18 cellular contexts compared by ENCODE assay signal in genomic region chr9:134236935-134237629, GRCh38.
DNase-seq lines count a peak whose midpoint lies in the region; ATAC-seq and TF ChIP-seq lines count a peak whose summit lies in the region.
"Had no signal": no experiment of that assay in that cellular context is flagged by ENCODE, and none has a peak within 500 bp of the region (broad histone marks: within the 10 kb centered on the region; RNA-seq: fewer than 3 reads in every experiment).

No MANE protein-coding gene starts in this region.

- H4K5ac ChIP-seq in IMR-90 (ENCODE audit: low read depth, low read length), result 0 out of 2 replicates have a peak overlapping the region, but pooled peaks have one; percentile 10

- H3K9me1 ChIP-seq in IMR-90 (ENCODE audit: insufficient read depth, low read length), result no peaks in the 10 kb centered on the region

- no peak overlapping the region for H3K4ac ChIP-seq in IMR-90 (ENCODE audit: low read depth, low read length)

- H3K18ac ChIP-seq in IMR-90 (ENCODE audit: low read depth, low read length), result peak overlapping the region; percentile 27; the same call in 1 of the 2 replicates

- no peak overlapping the region for H3K14ac ChIP-seq in IMR-90 (replicated peaks; ENCODE audit: low read depth, low read length)

- no peak overlapping the region for H3K4me3 ChIP-seq in right atrium auricular region
- H3K4me3 ChIP-seq in BLaER1, result no peak overlapping the region
- H3K4me3 ChIP-seq in IMR-90 (ENCODE audit: insufficient read depth, low read depth, low read length), result no peak overlapping the region
- no peak overlapping the region for H3K4me3 ChIP-seq in lung
- H3K4me3 ChIP-seq: HAP-1 had no signal

- in situ Hi-C loops in IMR-90 (cut with MboI; ENCODE audit: low sequenced_read_pairs), result no loop called here

- no peak for TF ChIP-seq RAD21 in IMR-90 (IDR thresholded peaks at IDR 0.05; ENCODE audit: low read length)

- H3K27ac ChIP-seq in right atrium auricular region (no peak overlapping the region), BLaER1 (no peak overlapping the region; the same call in 1 of the 2 replicates), IMR-90 (ENCODE audit: insufficient read depth, low read length) (no peak overlapping the region), lung (ENCODE audit: low read depth in 1 of 2, low read length in 1 of 2) (no peak overlapping the region)
- H3K27ac ChIP-seq: 22Rv1 had no signal

- no peaks in the 10 kb centered on the region for H3K79me1 ChIP-seq in IMR-90 (ENCODE audit: low read depth in 1 of 2, low read length in 2 of 2)

- H4K91ac ChIP-seq in IMR-90 (ENCODE audit: insufficient read depth, low read depth, low read length), result no peak overlapping the region

- H2BK5ac ChIP-seq in IMR-90 (ENCODE audit: low read depth, low read length, poor library complexity, severe bottlenecking), result no peak overlapping the region

- CTCF ChIA-PET in IMR-90 (lab: Yijun Ruan, JAX), result interaction anchor here (1.4 kb wide), 1 partner anchor 10 kb away, joined by 6 read pairs; no protein-coding TSS in a partner anchor

- H2BK20ac ChIP-seq in IMR-90 (ENCODE audit: low read depth, low read length), result no peak overlapping the region

- no peak overlapping the region for H2AK9ac ChIP-seq in IMR-90 (replicated peaks; ENCODE audit: low read depth, low read length, poor library complexity)

- DNase-seq in Right ventricle myocardium inferior (ENCODE audit: missing footprints) (peak; percentile 59), right atrium auricular region (ENCODE audit: low spot score) (no peak), IMR-90 (no peak), lung (ENCODE audit: low spot score) (no peak), activated gamma-delta T cell (lab: John Stamatoyannopoulos, UW) (no peak)
- no peak for DNase-seq in activated T-cell treated with anti-CD3 and anti-CD28 coated beads, Interleukin-2, amount 50 U/mL, for 48 hours
- DNase-seq: C1 segment of cervical spinal cord; Calu3; CD4-positive, alpha-beta memory T cell; COR-L47; DMS53; DMS79 treated with DMSO at 0.1 percent for 48 hours; GF-D8; GOT3 had no signal

- no peak overlapping the region for H3K56ac ChIP-seq in IMR-90 (ENCODE audit: extremely low read depth, insufficient read depth, low read length)

- ATAC-seq in Right ventricle myocardium inferior (no peak), IMR-90 (ENCODE audit: low read depth) (no peak), lung (ENCODE audit: insufficient read depth, low FRiP score) (peak; percentile 5), HG03139 (IDR thresholded peaks at IDR 0.05; ENCODE audit: unreplicated experiment) (no peak)

- 90% methylated on average over 3 of the region's 13 CpGs; no CpG with 5 or more reads in 1 of the 2 experiments for WGBS in IMR-90 (ENCODE audit: extremely low coverage in 2 of 2, insufficient read length in 1 of 2), 2 experiments
- WGBS in lung, 2 donors, result 86 to 87% methylated on average over 13 of the region's 13 CpGs

- no peak overlapping the region for H2BK120ac ChIP-seq in IMR-90 (ENCODE audit: low read depth, low read length)

- H3K4me2 ChIP-seq in BLaER1, result peak overlapping the region; percentile 75
- no peak overlapping the region for H3K4me2 ChIP-seq in IMR-90 (ENCODE audit: low read depth, low read length)

- no peak overlapping the region for H3K23ac ChIP-seq in IMR-90 (ENCODE audit: low read depth, low read length)

- H2AFZ ChIP-seq in IMR-90 (replicated peaks; ENCODE audit: low read length, poor library complexity), result no peak overlapping the region

- H4K8ac ChIP-seq in IMR-90 (ENCODE audit: low read depth in 2 of 2, low read length in 2 of 2), result 0 out of 4 replicates have a peak overlapping the region, but pooled peaks of 1 of the 2 experiments have one; percentile 48

- H3K9ac ChIP-seq in BLaER1, result no peak overlapping the region
- H3K9ac ChIP-seq in IMR-90 (ENCODE audit: low read depth, low read length), result no peak overlapping the region

- no peak overlapping the region for H2BK15ac ChIP-seq in IMR-90 (ENCODE audit: low read depth, low read length)

- intact Hi-C loops in Right ventricle myocardium inferior (cut with DNase I), result no loop called here
- intact Hi-C loops in IMR-90 (cut with micrococcal nuclease), result no loop called here

- dilution Hi-C loops in IMR-90 (cut with HindIII; ENCODE audit: low sequenced_read_pairs, unreplicated experiment), result no loop called here

- H3K4me1 ChIP-seq in right atrium auricular region, result peaks cover 0 to 17% of the 10 kb centered on the region in 2 donors
- H3K4me1 ChIP-seq in BLaER1, result peaks cover 97% of the 10 kb centered on the region
- H3K4me1 ChIP-seq in IMR-90 (ENCODE audit: control insufficient read depth, insufficient read depth, low read length), result peaks cover 9% of the 10 kb centered on the region
- H3K4me1 ChIP-seq in lung (ENCODE audit: control insufficient read depth in 2 of 2, insufficient read depth in 2 of 2, low read length in 2 of 2), result no peaks in the 10 kb centered on the region
- H3K4me1 ChIP-seq: HAP-1 had no signal

- TF ChIP-seq CTCF in right atrium auricular region (IDR thresholded peaks at IDR 0.05) (no peak), IMR-90 (conservative IDR thresholded peaks at IDR 0.05; ENCODE audit: low read depth, low read length) (no peak), lung (IDR thresholded peaks at IDR 0.05; ENCODE audit: control extremely low read depth, extremely low read depth) (no peak)

- H3K9me3 ChIP-seq in right atrium auricular region (no peaks in the 10 kb centered on the region), BLaER1 (no peaks in the 10 kb centered on the region), IMR-90 (ENCODE audit: control insufficient read depth, insufficient read depth, low read length) (no peaks in the 10 kb centered on the region), lung (ENCODE audit: control insufficient read depth in 2 of 2, insufficient read depth in 1 of 2, low read length in 1 of 2) (no peaks in the 10 kb centered on the region)
- H3K9me3 ChIP-seq: HAP-1 had no signal

- POLR2A ChIA-PET in IMR-90 (lab: Charles Lee; ENCODE audit: unreplicated experiment), result no interaction called here

- H3K27me3 ChIP-seq in right atrium auricular region (no peaks in the 10 kb centered on the region), BLaER1 (peaks cover 5% of the 10 kb centered on the region; the same call in 1 of the 2 replicates), IMR-90 (ENCODE audit: control insufficient read depth, insufficient read depth, low read length) (peaks cover 14% of the 10 kb centered on the region; the same call in 1 of the 2 replicates), lung (ENCODE audit: control insufficient read depth, insufficient read depth) (no peaks in the 10 kb centered on the region)

- peak overlapping the region; percentile 20; the same call in 1 of the 2 replicates for H2AK5ac ChIP-seq in IMR-90 (ENCODE audit: low read depth, low read length)

- H3K36me3 ChIP-seq in right atrium auricular region, result no peaks in the 10 kb centered on the region
- H3K36me3 ChIP-seq in BLaER1, result no peaks in the 10 kb centered on the region
- H3K36me3 ChIP-seq in IMR-90 (ENCODE audit: control insufficient read depth, insufficient read depth, low read length), result no peaks in the 10 kb centered on the region
- H3K36me3 ChIP-seq in lung (ENCODE audit: control insufficient read depth in 2 of 2, insufficient read depth in 2 of 2, low read length in 2 of 2), result no peaks in the 10 kb centered on the region
- H3K36me3 ChIP-seq: HAP-1 had no signal

- H4K20me1 ChIP-seq in BLaER1, result peaks cover 14% of the 10 kb centered on the region; the same call in 1 of the 2 replicates
- H4K20me1 ChIP-seq in IMR-90 (ENCODE audit: insufficient read depth, low read length), result no peaks in the 10 kb centered on the region

- no TSS peak for BruUV-seq in IMR-90 (replicated peaks; lab: Mats Ljungman, UMichigan)

- no peak for TF ChIP-seq POLR2A in IMR-90 (IDR thresholded peaks at IDR 0.05; ENCODE audit: low read depth, low read length)

TF ChIP-seq in IMR-90, 13 proteins besides CTCF, POLR2A, EP300 and RAD21:
- TF ChIP-seq MXI1 (IDR thresholded peaks at IDR 0.05; ENCODE audit: borderline replicate concordance, low read depth, low read length) (no peak), MAZ (IDR thresholded peaks at IDR 0.05; ENCODE audit: borderline replicate concordance, low read depth, low read length) (no peak), MAFK (IDR thresholded peaks at IDR 0.05; ENCODE audit: low read depth, low read length) (no peak)
